ENCODE assay signal across 8 cellular contexts in the genomic region with DNA sequence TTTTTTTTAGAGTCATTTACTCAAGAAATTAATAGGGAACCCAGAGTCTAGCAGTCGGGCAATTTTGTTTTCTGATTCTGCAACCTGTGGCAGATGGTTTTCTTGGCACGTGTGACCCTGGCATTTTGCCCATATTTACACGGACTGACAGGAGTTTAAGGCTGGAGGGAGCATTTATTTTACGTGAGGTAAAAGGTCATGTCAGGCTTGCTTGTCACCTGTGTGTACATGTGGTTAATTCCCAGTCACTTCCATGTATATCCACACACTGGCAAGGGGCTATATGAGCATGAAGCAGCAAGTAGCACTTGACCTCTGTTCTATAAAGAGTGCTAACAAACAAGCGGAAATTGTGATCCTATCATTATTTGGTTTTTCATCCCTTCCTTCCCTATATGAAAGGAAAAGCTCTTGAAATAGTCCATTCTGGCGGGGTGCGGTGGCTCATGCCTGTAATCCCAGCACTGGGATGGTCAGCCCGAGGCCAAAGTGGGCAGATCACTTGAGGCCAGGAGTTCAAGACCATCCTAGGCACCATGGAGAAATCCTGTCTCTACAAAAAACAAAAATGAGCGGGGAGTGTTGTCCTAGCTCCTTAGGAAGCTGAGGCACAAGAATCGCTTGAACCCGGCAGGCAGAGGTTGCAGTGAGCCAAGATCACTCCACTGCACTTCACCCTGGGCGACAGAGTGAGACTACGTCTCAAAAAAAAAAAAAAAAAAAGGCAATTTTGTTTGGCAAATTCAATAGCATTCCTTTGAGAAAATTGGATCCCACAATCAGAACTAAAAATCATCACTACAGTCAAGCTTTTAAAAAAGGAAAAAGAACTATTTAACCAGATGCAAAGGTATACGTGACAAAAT. TPM values are rescaled to one million over a fixed set of nuclear protein-coding genes. Genes with fewer than 3 reads are reported as not detected.
DNase-seq lines count a peak whose midpoint lies in the region; ATAC-seq and TF ChIP-seq lines count a peak whose summit lies in the region.

No MANE protein-coding gene starts in this region.

- no peak overlapping the region for H2AFZ ChIP-seq in SK-N-SH (ENCODE audit: low read depth)

- no peak overlapping the region for H3K27ac ChIP-seq in SK-N-SH (ENCODE audit: low read depth in 2 of 2, low read length in 1 of 2)

- H3K4me3 Mint-ChIP-seq in central memory CD8-positive, alpha-beta T cell: peak overlapping the region; percentile 91

- peaks cover 10% of the 10 kb centered on the region for H3F3A ChIP-seq in SK-N-SH (replicated peaks; ENCODE audit: insufficient read depth)

- no peaks in the 10 kb centered on the region for H3K9me3 Mint-ChIP-seq in central memory CD8-positive, alpha-beta T cell

- WGBS in SK-N-SH (ENCODE audit: low lambda C conversion rate): 77% methylated on average over 14 of the region's 14 CpGs

- ATAC-seq in SK-N-SH treated with all-trans-retinoic acid at 6 μM for 48 hours: no peak
- no peak for ATAC-seq in central memory CD8-positive, alpha-beta T cell (replicated peaks; ENCODE audit: extremely low read depth, poor library complexity, severe bottlenecking)

- H3K36me3 Mint-ChIP-seq in central memory CD8-positive, alpha-beta T cell (ENCODE audit: insufficient read depth): peaks cover 16% of the 10 kb centered on the region

- H4K20me1 ChIP-seq in SK-N-SH (ENCODE audit: insufficient read depth): peaks cover 65% of the 10 kb centered on the region

- no peak for TF ChIP-seq EP300 in SK-N-SH (IDR thresholded peaks at IDR 0.05; ENCODE audit: borderline replicate concordance in 1 of 2, low read depth in 1 of 2, low read length in 1 of 2)

- peak overlapping the region; percentile 16 for H3K27ac Mint-ChIP-seq in central memory CD8-positive, alpha-beta T cell (ENCODE audit: low read depth)

- POLR2A ChIA-PET in SK-N-SH (lab: Yijun Ruan, JAX): interaction anchor here (0.9 to 2.2 kb wide), 2 partner anchors 252 kb away, joined by 3 to 7 read pairs; a partner anchor contains a TSS

- no peaks in the 10 kb centered on the region for H3K27me3 Mint-ChIP-seq in central memory CD8-positive, alpha-beta T cell

- DNase-seq in SK-N-SH: peak; percentile 25
- peak; percentile 91 for DNase-seq in NCI-H2196 treated with DMSO at 0.1 percent for 48 hours (lab: John Stamatoyannopoulos, UW; ENCODE audit: unreplicated experiment)
- no peak for DNase-seq in central memory CD8-positive, alpha-beta T cell (ENCODE audit: low spot score in 2 of 2)
- peak; percentile 18 for DNase-seq in myocyte (ENCODE audit: low read depth)
- DNase-seq in cortex of kidney (lab: John Stamatoyannopoulos, UW): no peak
- DNase-seq in superior temporal gyrus (ENCODE audit: extremely low spot score): no peak
- DNase-seq in activated CD4-positive, alpha-beta T cell treated with anti-CD3 and anti-CD28 coated beads for 1 hour: no peak

- H3K9ac ChIP-seq in SK-N-SH: peak overlapping the region; percentile 96; the same call in 1 of the 2 replicates

- peaks cover 9 to 12% of the 10 kb centered on the region in 2 experiments for H3K4me1 ChIP-seq in SK-N-SH (ENCODE audit: control insufficient read depth in 1 of 2, insufficient read depth in 2 of 2, low read depth in 1 of 2, low read length in 1 of 2)

- TF ChIP-seq RAD21 in SK-N-SH (IDR thresholded peaks at IDR 0.05; ENCODE audit: low read length): no peak

- H3K9me2 ChIP-seq in SK-N-SH: no peaks in the 10 kb centered on the region

- H3K4me3 ChIP-seq in SK-N-SH (ENCODE audit: low read depth in 2 of 2, low read length in 1 of 2): peak overlapping the region; percentile 73 to 86; a peak in 3 of 4 replicates

- H3K36me3 ChIP-seq in SK-N-SH (replicated peaks in 1 of 2; ENCODE audit: control insufficient read depth in 1 of 2, insufficient read depth in 2 of 2, low read length in 1 of 2): peaks cover 0 to 15% of the 10 kb centered on the region in 2 experiments

- no peaks in the 10 kb centered on the region for H3K9me3 ChIP-seq in SK-N-SH

- H3K4me1 Mint-ChIP-seq in central memory CD8-positive, alpha-beta T cell: peaks cover 52% of the 10 kb centered on the region

- no peak for TF ChIP-seq CTCF in SK-N-SH (IDR thresholded peaks at IDR 0.05)

- CTCF ChIA-PET in SK-N-SH (lab: Yijun Ruan, JAX): interaction anchor here (0.9 to 3.9 kb wide), 7 partner anchors 9 to 266 kb away, joined by 3 to 25 read pairs (median 5); a partner anchor contains a TSS

- H3K27me3 ChIP-seq in SK-N-SH (ENCODE audit: insufficient read depth): no peaks in the 10 kb centered on the region

- H3K79me2 ChIP-seq in SK-N-SH (ENCODE audit: insufficient read depth): peaks cover 70% of the 10 kb centered on the region

- H3K4me2 ChIP-seq in SK-N-SH: peak overlapping the region; percentile 87

TF ChIP-seq in SK-N-SH, 30 proteins besides CTCF, POLR2A, EP300 and RAD21 (continues in another document):
- no peak for TF ChIP-seq MEF2A (IDR thresholded peaks at IDR 0.05; ENCODE audit: borderline replicate concordance, low read depth)
- peak; percentile 35; the same call in 1 of the 2 replicates for TF ChIP-seq NFIC (IDR thresholded peaks at IDR 0.05; ENCODE audit: borderline replicate concordance)
- TF ChIP-seq, protein P1, sequence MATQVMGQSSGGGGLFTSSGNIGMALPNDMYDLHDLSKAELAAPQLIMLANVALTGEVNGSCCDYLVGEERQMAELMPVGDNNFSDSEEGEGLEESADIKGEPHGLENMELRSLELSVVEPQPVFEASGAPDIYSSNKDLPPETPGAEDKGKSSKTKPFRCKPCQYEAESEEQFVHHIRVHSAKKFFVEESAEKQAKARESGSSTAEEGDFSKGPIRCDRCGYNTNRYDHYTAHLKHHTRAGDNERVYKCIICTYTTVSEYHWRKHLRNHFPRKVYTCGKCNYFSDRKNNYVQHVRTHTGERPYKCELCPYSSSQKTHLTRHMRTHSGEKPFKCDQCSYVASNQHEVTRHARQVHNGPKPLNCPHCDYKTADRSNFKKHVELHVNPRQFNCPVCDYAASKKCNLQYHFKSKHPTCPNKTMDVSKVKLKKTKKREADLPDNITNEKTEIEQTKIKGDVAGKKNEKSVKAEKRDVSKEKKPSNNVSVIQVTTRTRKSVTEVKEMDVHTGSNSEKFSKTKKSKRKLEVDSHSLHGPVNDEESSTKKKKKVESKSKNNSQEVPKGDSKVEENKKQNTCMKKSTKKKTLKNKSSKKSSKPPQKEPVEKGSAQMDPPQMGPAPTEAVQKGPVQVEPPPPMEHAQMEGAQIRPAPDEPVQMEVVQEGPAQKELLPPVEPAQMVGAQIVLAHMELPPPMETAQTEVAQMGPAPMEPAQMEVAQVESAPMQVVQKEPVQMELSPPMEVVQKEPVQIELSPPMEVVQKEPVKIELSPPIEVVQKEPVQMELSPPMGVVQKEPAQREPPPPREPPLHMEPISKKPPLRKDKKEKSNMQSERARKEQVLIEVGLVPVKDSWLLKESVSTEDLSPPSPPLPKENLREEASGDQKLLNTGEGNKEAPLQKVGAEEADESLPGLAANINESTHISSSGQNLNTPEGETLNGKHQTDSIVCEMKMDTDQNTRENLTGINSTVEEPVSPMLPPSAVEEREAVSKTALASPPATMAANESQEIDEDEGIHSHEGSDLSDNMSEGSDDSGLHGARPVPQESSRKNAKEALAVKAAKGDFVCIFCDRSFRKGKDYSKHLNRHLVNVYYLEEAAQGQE (IDR thresholded peaks at IDR 0.05; ENCODE audit: low read depth, low read length): no peak

TF ChIP-seq in SK-N-SH treated with all-trans-retinoic acid at 6 μM for 48 hours, 23 proteins besides CTCF, POLR2A, EP300 and RAD21 (continues in another document):
- TF ChIP-seq TCF4 (CRISPR knock-in tag; IDR thresholded peaks at IDR 0.05; ENCODE audit: borderline replicate concordance) (no peak), RARB (CRISPR knock-in tag; IDR thresholded peaks at IDR 0.05) (no peak), ARNTL (CRISPR knock-in tag; IDR thresholded peaks at IDR 0.05; ENCODE audit: borderline replicate concordance, low read depth) (no peak), ZNF70 (CRISPR knock-in tag; IDR thresholded peaks at IDR 0.05) (no peak), PPARA (CRISPR knock-in tag; IDR thresholded peaks at IDR 0.05; ENCODE audit: borderline replicate concordance) (no peak)
- TF ChIP-seq, protein P2, sequence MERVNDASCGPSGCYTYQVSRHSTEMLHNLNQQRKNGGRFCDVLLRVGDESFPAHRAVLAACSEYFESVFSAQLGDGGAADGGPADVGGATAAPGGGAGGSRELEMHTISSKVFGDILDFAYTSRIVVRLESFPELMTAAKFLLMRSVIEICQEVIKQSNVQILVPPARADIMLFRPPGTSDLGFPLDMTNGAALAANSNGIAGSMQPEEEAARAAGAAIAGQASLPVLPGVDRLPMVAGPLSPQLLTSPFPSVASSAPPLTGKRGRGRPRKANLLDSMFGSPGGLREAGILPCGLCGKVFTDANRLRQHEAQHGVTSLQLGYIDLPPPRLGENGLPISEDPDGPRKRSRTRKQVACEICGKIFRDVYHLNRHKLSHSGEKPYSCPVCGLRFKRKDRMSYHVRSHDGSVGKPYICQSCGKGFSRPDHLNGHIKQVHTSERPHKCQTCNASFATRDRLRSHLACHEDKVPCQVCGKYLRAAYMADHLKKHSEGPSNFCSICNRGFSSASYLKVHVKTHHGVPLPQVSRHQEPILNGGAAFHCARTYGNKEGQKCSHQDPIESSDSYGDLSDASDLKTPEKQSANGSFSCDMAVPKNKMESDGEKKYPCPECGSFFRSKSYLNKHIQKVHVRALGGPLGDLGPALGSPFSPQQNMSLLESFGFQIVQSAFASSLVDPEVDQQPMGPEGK (CRISPR knock-in tag; IDR thresholded peaks at IDR 0.05; ENCODE audit: borderline replicate concordance): no peak

RNA-seq across cellular contexts. Expression of a gene that starts 2.1 kb away (rescaled TPM):
- 32.1 and 44.5 TPM in 2 replicates for polyA plus RNA-seq in SK-N-SH (2012; rRNA removed)
- polyA plus RNA-seq in SK-N-SH (2012; cell fraction: cytosol; rRNA removed): 32.4 and 35.5 TPM in 2 replicates
- 76.8 and 131 TPM in 2 replicates for polyA plus RNA-seq in SK-N-SH (2012; cell fraction: nucleus; rRNA removed)
- total RNA-seq in myocyte: 92.1 and 93.2 TPM in 2 replicates
- 38.8 TPM for polyA plus RNA-seq in myocyte (2012)

RNA-seq across cellular contexts. Expression of a gene that starts 34.8 kb away (rescaled TPM):
- 654 and 658 TPM in 2 replicates for polyA plus RNA-seq in SK-N-SH (2012; rRNA removed)
- polyA plus RNA-seq in SK-N-SH (2012; cell fraction: cytosol; rRNA removed): 675 and 736 TPM in 2 replicates
- polyA plus RNA-seq in SK-N-SH (2012; cell fraction: nucleus; rRNA removed): 254 and 270 TPM in 2 replicates
- 143 and 153 TPM in 2 replicates for total RNA-seq in myocyte
- polyA plus RNA-seq in myocyte (2012): 193 TPM

RNA-seq across cellular contexts. Expression of a gene that starts 47.6 kb away (rescaled TPM):
- 1,446 and 1,447 TPM in 2 replicates for polyA plus RNA-seq in SK-N-SH (2012; rRNA removed)
- polyA plus RNA-seq in SK-N-SH (2012; cell fraction: cytosol; rRNA removed): 1,544 and 1,563 TPM in 2 replicates
- 435 and 488 TPM in 2 replicates for polyA plus RNA-seq in SK-N-SH (2012; cell fraction: nucleus; rRNA removed)
- 388 and 441 TPM in 2 replicates for total RNA-seq in myocyte
- 753 TPM for polyA plus RNA-seq in myocyte (2012)

Comparison
In these comparisons a context has a peak if more than half of its experiments do, and no peak if none do; other contexts are left out.
1. DNase-seq: peak in SK-N-SH (single experiment), NCI-H2196 treated with DMSO at 0.1 percent for 48 hours (single experiment) and myocyte (single experiment); none in central memory CD8-positive, alpha-beta T cell (0 of 2), cortex of kidney (single experiment), superior temporal gyrus (single experiment) and activated CD4-positive, alpha-beta T cell treated with anti-CD3 and anti-CD28 coated beads for 1 hour (single experiment).